Comparison of ENCODE assay signal across 22 cellular contexts in the genomic region with DNA sequence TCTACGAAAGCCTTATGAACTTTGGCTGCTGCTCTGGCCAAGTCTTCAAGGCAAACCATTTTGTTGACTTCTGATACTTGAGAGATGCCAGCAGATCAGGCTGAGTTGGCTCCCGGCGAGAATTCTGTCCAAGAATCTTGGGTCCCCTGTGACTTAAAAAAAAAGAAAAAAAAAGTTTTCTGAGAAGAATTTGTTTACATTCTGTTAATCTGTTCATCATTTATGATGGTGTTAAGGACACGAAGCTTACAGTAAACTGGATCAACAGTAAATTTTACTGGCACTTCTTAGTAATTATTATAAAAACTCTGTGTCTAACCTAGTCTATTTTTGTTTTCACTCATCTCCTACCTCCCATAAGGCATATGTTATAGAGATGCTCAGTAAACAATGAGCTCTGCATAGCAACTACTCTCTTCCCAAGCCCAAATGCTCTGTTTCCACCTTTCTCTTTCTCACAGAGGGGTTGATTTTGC.
DNase-seq lines count a peak whose midpoint lies in the region; ATAC-seq and TF ChIP-seq lines count a peak whose summit lies in the region.
"Had no signal": no experiment of that assay in that cellular context is flagged by ENCODE, and none has a peak within 500 bp of the region (broad histone marks: within the 10 kb centered on the region; RNA-seq: fewer than 3 reads in every experiment).

No MANE protein-coding gene starts in this region.

- TF ChIP-seq POLR2A in esophagus muscularis mucosa (IDR thresholded peaks at IDR 0.05; ENCODE audit: low read depth): no peak

- H3K36me3 Mint-ChIP-seq in nephron (ENCODE audit: low read depth): no peaks in the 10 kb centered on the region

- intact Hi-C loops in esophagus muscularis mucosa (cut with DNase I): loop anchor here (10.0 kb wide), 1 partner anchor 109 kb away; no protein-coding TSS in a partner anchor

- peaks cover 0 to 53% (median 45%) of the 10 kb centered on the region in 4 donors for H3K4me1 ChIP-seq in esophagus muscularis mucosa

- H3K36me3 ChIP-seq in esophagus muscularis mucosa: no peaks in the 10 kb centered on the region
- H3K36me3 ChIP-seq: BLaER1 treated with 17β-estradiol and CSF1 and Interleukin-3, amounts not matched to agents 10 nM and 100 nM; gastroesophageal sphincter had no signal

- peak overlapping the region; percentile 30 to 71 (median 63) for H3K27ac Mint-ChIP-seq in nephron
- H3K27ac Mint-ChIP-seq in stimulated activated naive CD8-positive, alpha-beta T cell treated with anti-CD3 and anti-CD28 coated beads, Interleukin-15, amount 100 ng/mL, for 72 hours: no peak overlapping the region
- H3K27ac Mint-ChIP-seq: activated T-helper 17 cell treated with anti-CD3 and anti-CD28 coated beads, Interleukin-2, amount 50 U/mL, for 72 hours; effector memory CD8-positive, alpha-beta T cell had no signal

- TF ChIP-seq CTCF in C4-2B (conservative IDR thresholded peaks at IDR 0.05): no peak
- no peak for TF ChIP-seq CTCF in nephron (IDR thresholded peaks at IDR 0.05; ENCODE audit: unreplicated experiment in 3 of 3)
- no peak for TF ChIP-seq CTCF in esophagus muscularis mucosa (IDR thresholded peaks at IDR 0.05)

- H3K4me3 ChIP-seq in esophagus muscularis mucosa: no peak overlapping the region
- H3K4me3 ChIP-seq: BLaER1 treated with 17β-estradiol and CSF1 and Interleukin-3, amounts not matched to agents 10 nM and 100 nM; gastroesophageal sphincter; SK-N-MC had no signal

- peaks cover 44% of the 10 kb centered on the region for H3K4me1 Mint-ChIP-seq in nephron
- no peaks in the 10 kb centered on the region for H3K4me1 Mint-ChIP-seq in stimulated activated naive CD8-positive, alpha-beta T cell treated with anti-CD3 and anti-CD28 coated beads, Interleukin-15, amount 100 ng/mL, for 72 hours
- H3K4me1 Mint-ChIP-seq: central memory CD8-positive, alpha-beta T cell had no signal

- TF ChIP-seq EP300 in esophagus muscularis mucosa (IDR thresholded peaks at IDR 0.05): no peak

- peaks cover 4% of the 10 kb centered on the region for H3K9me3 Mint-ChIP-seq in nephron
- no peaks in the 10 kb centered on the region for H3K9me3 Mint-ChIP-seq in stimulated activated naive CD8-positive, alpha-beta T cell treated with anti-CD3 and anti-CD28 coated beads, Interleukin-15, amount 100 ng/mL, for 72 hours
- H3K9me3 Mint-ChIP-seq: activated T-helper 17 cell treated with anti-CD3 and anti-CD28 coated beads, Interleukin-2, amount 50 U/mL, for 72 hours; central memory CD8-positive, alpha-beta T cell; effector memory CD8-positive, alpha-beta T cell had no signal

- ATAC-seq in stimulated activated naive CD8-positive, alpha-beta T cell treated with anti-CD3 and anti-CD28 coated beads, Interleukin-15, amount 100 ng/mL, for 72 hours: no peak
- ATAC-seq: activated T-helper 17 cell treated with anti-CD3 and anti-CD28 coated beads, Interleukin-2, amount 50 U/mL, for 72 hours; effector memory CD8-positive, alpha-beta T cell; left lobe of liver; PC-3 had no signal

- no peaks in the 10 kb centered on the region for H3K27me3 Mint-ChIP-seq in nephron (ENCODE audit: low read depth)
- no peaks in the 10 kb centered on the region for H3K27me3 Mint-ChIP-seq in stimulated activated naive CD8-positive, alpha-beta T cell treated with anti-CD3 and anti-CD28 coated beads, Interleukin-15, amount 100 ng/mL, for 72 hours

- no peaks in the 10 kb centered on the region for H3K9me3 ChIP-seq in esophagus muscularis mucosa
- H3K9me3 ChIP-seq: BLaER1 treated with 17β-estradiol and CSF1 and Interleukin-3, amounts not matched to agents 10 nM and 100 nM; gastroesophageal sphincter had no signal

- WGBS in esophagus muscularis mucosa: 40% methylated on average over 4 of the region's 4 CpGs

- no peak overlapping the region for H3K4me3 Mint-ChIP-seq in nephron
- no peak overlapping the region for H3K4me3 Mint-ChIP-seq in stimulated activated naive CD8-positive, alpha-beta T cell treated with anti-CD3 and anti-CD28 coated beads, Interleukin-15, amount 100 ng/mL, for 72 hours
- H3K4me3 Mint-ChIP-seq: activated T-helper 17 cell treated with anti-CD3 and anti-CD28 coated beads, Interleukin-2, amount 50 U/mL, for 72 hours; central memory CD8-positive, alpha-beta T cell; effector memory CD8-positive, alpha-beta T cell had no signal

- no peaks in the 10 kb centered on the region for H3K27me3 ChIP-seq in esophagus muscularis mucosa
- H3K27me3 ChIP-seq: BLaER1 treated with 17β-estradiol and CSF1 and Interleukin-3, amounts not matched to agents 10 nM and 100 nM; gastroesophageal sphincter had no signal

- peak; percentile 79 for DNase-seq in M059J (ENCODE audit: low read depth)
- DNase-seq in fibroblast of gingiva (ENCODE audit: low read depth): peak; percentile 92
- DNase-seq in amniotic stem cell (lab: John Stamatoyannopoulos, UW): no peak
- no peak for DNase-seq in esophagus muscularis mucosa (ENCODE audit: extremely low spot score)
- no peak for DNase-seq in stimulated activated naive CD8-positive, alpha-beta T cell treated with anti-CD3 and anti-CD28 coated beads, Interleukin-15, amount 100 ng/mL, for 72 hours
- no peak for DNase-seq in middle frontal gyrus (ENCODE audit: extremely low spot score, low spot score)
- DNase-seq: activated CD4-positive, alpha-beta T cell treated with anti-CD3 and anti-CD28 coated beads for 1 hour; effector memory CD8-positive, alpha-beta T cell; GF-D8; NCI-H774; PC-3; stimulated activated CD4-positive, alpha-beta T cell treated with anti-CD3 and anti-CD28 coated beads, Interleukin-4, amount 100 ng/mL, for 4 hours; T1000 had no signal

- H3K27ac ChIP-seq in C4-2B (peak overlapping the region; percentile 74; the same call in 1 of the 2 replicates), esophagus muscularis mucosa (replicated peaks in 1 of 4) (peak overlapping the region in 2 of 4 donors; percentile 31 to 66)
- H3K27ac ChIP-seq: BLaER1 treated with 17β-estradiol and CSF1 and Interleukin-3, amounts not matched to agents 10 nM and 100 nM; parathyroid adenoma; SK-N-MC had no signal

Comparison
In these comparisons a context has a peak if more than half of its experiments do, and no peak if none do; other contexts are left out.
1. DNase-seq: peak in M059J (single experiment) and fibroblast of gingiva (single experiment); none in amniotic stem cell (single experiment), esophagus muscularis mucosa (single experiment), stimulated activated naive CD8-positive, alpha-beta T cell treated with anti-CD3 and anti-CD28 coated beads, Interleukin-15, amount 100 ng/mL, for 72 hours (0 of 2) and middle frontal gyrus (single experiment).
2. H3K27ac Mint-ChIP-seq: peak in nephron (3 of 3); none in stimulated activated naive CD8-positive, alpha-beta T cell treated with anti-CD3 and anti-CD28 coated beads, Interleukin-15, amount 100 ng/mL, for 72 hours (0 of 2).